18 cellular contexts compared by ENCODE assay signal in the genomic region with DNA sequence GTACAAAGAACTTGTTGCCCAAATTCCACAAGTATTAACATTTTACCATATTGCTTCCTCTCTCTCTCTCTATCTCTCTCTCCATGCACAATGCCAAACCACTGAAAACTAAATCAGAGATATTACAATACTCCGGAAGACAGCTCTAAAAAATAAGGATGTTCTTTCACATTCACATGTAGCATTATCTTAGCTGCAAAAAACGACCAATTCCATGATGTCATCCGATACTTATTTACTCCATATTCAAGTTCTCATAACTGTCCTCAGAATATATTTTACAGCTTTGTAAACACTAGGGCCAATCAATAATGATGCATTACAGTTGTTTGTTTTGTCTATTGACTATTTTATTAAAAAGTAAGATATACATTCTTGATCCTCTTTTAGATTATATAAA. TPM values are rescaled to one million over a fixed set of nuclear protein-coding genes. Genes with fewer than 3 reads are reported as not detected.
DNase-seq lines count a peak whose midpoint lies in the region; ATAC-seq and TF ChIP-seq lines count a peak whose summit lies in the region.
"Had no signal": no experiment of that assay in that cellular context is flagged by ENCODE, and none has a peak within 500 bp of the region (broad histone marks: within the 10 kb centered on the region; RNA-seq: fewer than 3 reads in every experiment).

No MANE protein-coding gene starts in this region.

- H3K4me3 Mint-ChIP-seq in nephron progenitor cell, result no peak overlapping the region
- H3K4me3 Mint-ChIP-seq in natural killer cell treated with Interleukin-12 subunit alpha and Interleukin-12 subunit beta and Interleukin-15 and Interleukin-18, amount 100 ng/mL, for 72 hours, result no peak overlapping the region
- H3K4me3 Mint-ChIP-seq: B cell; CD4-positive, alpha-beta T cell; CD8-positive, alpha-beta T cell had no signal

- POLR2A ChIA-PET in HEK293 (lab: Yijun Ruan, JAX), result no interaction called here

- H3K27ac Mint-ChIP-seq in nephron progenitor cell, result peak overlapping the region; percentile 4
- H3K27ac Mint-ChIP-seq in natural killer cell treated with Interleukin-12 subunit alpha and Interleukin-12 subunit beta and Interleukin-15 and Interleukin-18, amount 100 ng/mL, for 72 hours, result no peak overlapping the region
- H3K27ac Mint-ChIP-seq: B cell; CD4-positive, alpha-beta T cell; CD8-positive, alpha-beta T cell had no signal

- DNase-seq in NCI-H146 (lab: John Stamatoyannopoulos, UW) (peak; percentile 27), NCI-H146 treated with DMSO at 0.1 percent for 48 hours (lab: John Stamatoyannopoulos, UW; ENCODE audit: unreplicated experiment) (no peak), nephron progenitor cell (no peak)
- no peak for DNase-seq in natural killer cell treated with Interleukin-12 subunit alpha and Interleukin-12 subunit beta and Interleukin-15 and Interleukin-18, amount 100 ng/mL, for 72 hours (ENCODE audit: low spot score)
- DNase-seq: AML-193; Caco-2; Calu3; CD4-positive, alpha-beta T cell; CD8-positive, alpha-beta T cell; DMS79 treated with DMSO at 0.1 percent for 48 hours; GF-D8 had no signal

- no peaks in the 10 kb centered on the region for H3K36me3 ChIP-seq in HEK293 (ENCODE audit: control insufficient read depth in 2 of 2, insufficient read depth in 1 of 2, low read length in 2 of 2)
- H3K36me3 ChIP-seq: BLaER1 treated with 17β-estradiol and CSF1 and Interleukin-3, amounts not matched to agents 10 nM and 100 nM had no signal

- H3K9me3 ChIP-seq in HEK293 (ENCODE audit: control insufficient read depth, insufficient read depth, low read depth, low read length), result no peaks in the 10 kb centered on the region
- H3K9me3 ChIP-seq: A549 had no signal

- H3K9me3 Mint-ChIP-seq in nephron progenitor cell, result peaks cover 5% of the 10 kb centered on the region
- H3K9me3 Mint-ChIP-seq in natural killer cell treated with Interleukin-12 subunit alpha and Interleukin-12 subunit beta and Interleukin-15 and Interleukin-18, amount 100 ng/mL, for 72 hours, result no peaks in the 10 kb centered on the region
- H3K9me3 Mint-ChIP-seq: CD4-positive, alpha-beta T cell; CD8-positive, alpha-beta T cell had no signal

- peaks cover 29% of the 10 kb centered on the region for H3K4me1 Mint-ChIP-seq in nephron progenitor cell
- no peaks in the 10 kb centered on the region for H3K4me1 Mint-ChIP-seq in natural killer cell treated with Interleukin-12 subunit alpha and Interleukin-12 subunit beta and Interleukin-15 and Interleukin-18, amount 100 ng/mL, for 72 hours (ENCODE audit: low read depth in 2 of 2)
- H3K4me1 Mint-ChIP-seq: B cell had no signal

- TF ChIP-seq CTCF in HEK293 (tag by site-specific recombination; IDR thresholded peaks at IDR 0.05) (no peak), nephron progenitor cell (IDR thresholded peaks at IDR 0.05) (no peak)

- CTCF ChIA-PET in HEK293 (lab: Yijun Ruan, JAX), result interaction anchor here (1.1 kb wide), 1 partner anchor 8 kb away, joined by 3 read pairs; no protein-coding TSS in a partner anchor

- H3K27ac ChIP-seq in HEK293 (ENCODE audit: extremely low read depth, low read depth, low read length), result no peak overlapping the region
- H3K27ac ChIP-seq: 22Rv1; A549; BLaER1 treated with 17β-estradiol and CSF1 and Interleukin-3, amounts not matched to agents 10 nM and 100 nM; C4-2B had no signal

- no peaks in the 10 kb centered on the region for H3K36me3 Mint-ChIP-seq in nephron progenitor cell (ENCODE audit: low read depth)
- no peaks in the 10 kb centered on the region for H3K36me3 Mint-ChIP-seq in natural killer cell treated with Interleukin-12 subunit alpha and Interleukin-12 subunit beta and Interleukin-15 and Interleukin-18, amount 100 ng/mL, for 72 hours
- H3K36me3 Mint-ChIP-seq: CD8-positive, alpha-beta T cell had no signal

- no peaks in the 10 kb centered on the region for H3K4me1 ChIP-seq in HEK293 (ENCODE audit: control insufficient read depth, insufficient read depth, low read length)
- H3K4me1 ChIP-seq: A549; BLaER1 treated with 17β-estradiol and CSF1 and Interleukin-3, amounts not matched to agents 10 nM and 100 nM; Caco-2 had no signal

- no peak for ATAC-seq in natural killer cell treated with Interleukin-12 subunit alpha and Interleukin-12 subunit beta and Interleukin-15 and Interleukin-18, amount 100 ng/mL, for 72 hours
- ATAC-seq: A549; CD8-positive, alpha-beta T cell had no signal

- H3K4me3 ChIP-seq in HEK293 (ENCODE audit: low read depth, low read length), result no peak overlapping the region
- H3K4me3 ChIP-seq: A549; BLaER1 treated with 17β-estradiol and CSF1 and Interleukin-3, amounts not matched to agents 10 nM and 100 nM had no signal

- H3K27me3 Mint-ChIP-seq in nephron progenitor cell (ENCODE audit: low read depth, poor library complexity), result peaks cover 3% of the 10 kb centered on the region
- H3K27me3 Mint-ChIP-seq in natural killer cell treated with Interleukin-12 subunit alpha and Interleukin-12 subunit beta and Interleukin-15 and Interleukin-18, amount 100 ng/mL, for 72 hours, result peaks cover 10 to 34% of the 10 kb centered on the region in 2 donors
- H3K27me3 Mint-ChIP-seq: B cell; CD4-positive, alpha-beta T cell had no signal

TF ChIP-seq in HEK293, 187 proteins besides CTCF, POLR2A, EP300 and RAD21:
- TF ChIP-seq ZNF660 (tag by site-specific recombination; IDR thresholded peaks at IDR 0.05) (no peak), SALL2 (tag by site-specific recombination; IDR thresholded peaks at IDR 0.05; ENCODE audit: borderline replicate concordance) (no peak), ZNF776 (tag by site-specific recombination; IDR thresholded peaks at IDR 0.05; ENCODE audit: borderline replicate concordance) (no peak), ZNF621 (tag by site-specific recombination; IDR thresholded peaks at IDR 0.05) (no peak), SCRT2 (tag by site-specific recombination; IDR thresholded peaks at IDR 0.05) (0 out of 2 replicates have a peak, but pooled peaks have one; percentile 14), ZFP3 (tag by site-specific recombination; IDR thresholded peaks at IDR 0.05; ENCODE audit: low read depth) (no peak), MYNN (tag by site-specific recombination; IDR thresholded peaks at IDR 0.05; ENCODE audit: borderline replicate concordance) (no peak), FEZF1 (tag by site-specific recombination; IDR thresholded peaks at IDR 0.05) (no peak)
- TF ChIP-seq, protein P1, sequence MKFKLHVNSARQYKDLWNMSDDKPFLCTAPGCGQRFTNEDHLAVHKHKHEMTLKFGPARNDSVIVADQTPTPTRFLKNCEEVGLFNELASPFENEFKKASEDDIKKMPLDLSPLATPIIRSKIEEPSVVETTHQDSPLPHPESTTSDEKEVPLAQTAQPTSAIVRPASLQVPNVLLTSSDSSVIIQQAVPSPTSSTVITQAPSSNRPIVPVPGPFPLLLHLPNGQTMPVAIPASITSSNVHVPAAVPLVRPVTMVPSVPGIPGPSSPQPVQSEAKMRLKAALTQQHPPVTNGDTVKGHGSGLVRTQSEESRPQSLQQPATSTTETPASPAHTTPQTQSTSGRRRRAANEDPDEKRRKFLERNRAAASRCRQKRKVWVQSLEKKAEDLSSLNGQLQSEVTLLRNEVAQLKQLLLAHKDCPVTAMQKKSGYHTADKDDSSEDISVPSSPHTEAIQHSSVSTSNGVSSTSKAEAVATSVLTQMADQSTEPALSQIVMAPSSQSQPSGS (tag by site-specific recombination; IDR thresholded peaks at IDR 0.05; ENCODE audit: low read depth), result peak; percentile 54; the same call in 1 of the 2 replicates
- TF ChIP-seq, protein P2, sequence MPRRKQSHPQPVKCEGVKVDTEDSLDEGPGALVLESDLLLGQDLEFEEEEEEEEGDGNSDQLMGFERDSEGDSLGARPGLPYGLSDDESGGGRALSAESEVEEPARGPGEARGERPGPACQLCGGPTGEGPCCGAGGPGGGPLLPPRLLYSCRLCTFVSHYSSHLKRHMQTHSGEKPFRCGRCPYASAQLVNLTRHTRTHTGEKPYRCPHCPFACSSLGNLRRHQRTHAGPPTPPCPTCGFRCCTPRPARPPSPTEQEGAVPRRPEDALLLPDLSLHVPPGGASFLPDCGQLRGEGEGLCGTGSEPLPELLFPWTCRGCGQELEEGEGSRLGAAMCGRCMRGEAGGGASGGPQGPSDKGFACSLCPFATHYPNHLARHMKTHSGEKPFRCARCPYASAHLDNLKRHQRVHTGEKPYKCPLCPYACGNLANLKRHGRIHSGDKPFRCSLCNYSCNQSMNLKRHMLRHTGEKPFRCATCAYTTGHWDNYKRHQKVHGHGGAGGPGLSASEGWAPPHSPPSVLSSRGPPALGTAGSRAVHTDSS (tag by site-specific recombination; IDR thresholded peaks at IDR 0.05), result no peak

RNA-seq across cellular contexts. Expression of a gene that starts 7.7 kb away (rescaled TPM):
- not detected for total RNA-seq in natural killer cell treated with Interleukin-12 subunit alpha and Interleukin-12 subunit beta and Interleukin-15 and Interleukin-18, amount 100 ng/mL, for 72 hours
- total RNA-seq: A172; B cell; Caco-2; Calu3; CD4-positive, alpha-beta T cell; CD8-positive, alpha-beta T cell had no signal
